In genomic region chr20:26315054-26315453, GRCh38 we compare ENCODE assay signal across 15 cellular contexts.
DNase-seq lines count a peak whose midpoint lies in the region; ATAC-seq and TF ChIP-seq lines count a peak whose summit lies in the region.
"Had no signal": no experiment of that assay in that cellular context is flagged by ENCODE, and none has a peak within 500 bp of the region (broad histone marks: within the 10 kb centered on the region; RNA-seq: fewer than 3 reads in every experiment).

No MANE protein-coding gene starts in this region.

- no peak overlapping the region for H2AFZ ChIP-seq in DND-41 (ENCODE audit: low read depth, low read length)

- H3K36me3 ChIP-seq in DND-41 (ENCODE audit: insufficient read depth, low read length): peaks cover 7% of the 10 kb centered on the region; the same call in 1 of the 2 replicates
- H3K36me3 ChIP-seq: BLaER1 treated with 17β-estradiol and CSF1 and Interleukin-3, amounts not matched to agents 10 nM and 100 nM had no signal

- H3K27ac Mint-ChIP-seq in activated CD8-positive, alpha-beta memory T cell treated with anti-CD3 and anti-CD28 coated beads, Interleukin-2, amount 10 ng/mL, durations not matched to agents 7 days and 5 days: peak overlapping the region; percentile 28
- peak overlapping the region; percentile 11 for H3K27ac Mint-ChIP-seq in activated naive CD8-positive, alpha-beta T cell
- H3K27ac Mint-ChIP-seq in activated naive CD8-positive, alpha-beta T cell treated with anti-CD3 and anti-CD28 coated beads, Interleukin-2, amount 50 U/mL, for 24 hours: no peak overlapping the region
- peak overlapping the region; percentile 20 for H3K27ac Mint-ChIP-seq in activated CD8-positive, alpha-beta T cell treated with anti-CD3 and anti-CD28 coated beads, Interleukin-2, amount 10 ng/mL, durations not matched to agents 7 days and 5 days
- H3K27ac Mint-ChIP-seq: B cell, H9, IgD-negative memory B cell had no signal

- H3K9ac ChIP-seq in DND-41 (ENCODE audit: low read depth, low read length): no peak overlapping the region
- H3K9ac ChIP-seq: BLaER1 treated with 17β-estradiol and CSF1 and Interleukin-3, amounts not matched to agents 10 nM and 100 nM had no signal

- POLR2A ChIA-PET in activated CD8-positive, alpha-beta T cell treated with anti-CD3 and anti-CD28 coated beads, Interleukin-2, amount 10 ng/mL, durations not matched to agents 7 days and 5 days (lab: Charles Lee): no interaction called here

- H3K27me3 Mint-ChIP-seq in activated CD8-positive, alpha-beta memory T cell treated with anti-CD3 and anti-CD28 coated beads, Interleukin-2, amount 10 ng/mL, durations not matched to agents 7 days and 5 days: no peaks in the 10 kb centered on the region
- H3K27me3 Mint-ChIP-seq in activated naive CD8-positive, alpha-beta T cell: no peaks in the 10 kb centered on the region
- H3K27me3 Mint-ChIP-seq in activated naive CD8-positive, alpha-beta T cell treated with anti-CD3 and anti-CD28 coated beads, Interleukin-2, amount 50 U/mL, for 24 hours: no peaks in the 10 kb centered on the region
- H3K27me3 Mint-ChIP-seq in activated CD8-positive, alpha-beta T cell treated with anti-CD3 and anti-CD28 coated beads, Interleukin-2, amount 10 ng/mL, durations not matched to agents 7 days and 5 days (ENCODE audit: low read depth): no peaks in the 10 kb centered on the region
- H3K27me3 Mint-ChIP-seq: B cell, IgD-negative memory B cell had no signal

- no peak overlapping the region for H3K4me3 Mint-ChIP-seq in activated CD8-positive, alpha-beta memory T cell treated with anti-CD3 and anti-CD28 coated beads, Interleukin-2, amount 10 ng/mL, durations not matched to agents 7 days and 5 days
- peak overlapping the region; percentile 18 for H3K4me3 Mint-ChIP-seq in activated naive CD8-positive, alpha-beta T cell
- H3K4me3 Mint-ChIP-seq in activated naive CD8-positive, alpha-beta T cell treated with anti-CD3 and anti-CD28 coated beads, Interleukin-2, amount 50 U/mL, for 24 hours: no peak overlapping the region
- H3K4me3 Mint-ChIP-seq in activated CD8-positive, alpha-beta T cell treated with anti-CD3 and anti-CD28 coated beads, Interleukin-2, amount 10 ng/mL, durations not matched to agents 7 days and 5 days: no peak overlapping the region
- H3K4me3 Mint-ChIP-seq: B cell, H9, IgD-negative memory B cell had no signal

- H3K4me2 ChIP-seq in DND-41 (ENCODE audit: insufficient read depth, low read length): no peak overlapping the region
- H3K4me2 ChIP-seq: BLaER1 treated with 17β-estradiol and CSF1 and Interleukin-3, amounts not matched to agents 10 nM and 100 nM had no signal

- no peaks in the 10 kb centered on the region for H3K27me3 ChIP-seq in DND-41 (ENCODE audit: insufficient read depth, low read length, poor library complexity)
- H3K27me3 ChIP-seq: BLaER1 treated with 17β-estradiol and CSF1 and Interleukin-3, amounts not matched to agents 10 nM and 100 nM had no signal

- H3K27ac ChIP-seq in DND-41 (ENCODE audit: low read length): peak overlapping the region; percentile 18
- H3K27ac ChIP-seq: 22Rv1; BLaER1 treated with 17β-estradiol and CSF1 and Interleukin-3, amounts not matched to agents 10 nM and 100 nM had no signal

- DNase-seq in activated CD8-positive, alpha-beta memory T cell treated with anti-CD3 and anti-CD28 coated beads, Interleukin-2, amount 10 ng/mL, durations not matched to agents 7 days and 5 days: no peak
- no peak for DNase-seq in activated CD8-positive, alpha-beta memory T cell treated with anti-CD3 and anti-CD28 coated beads, Interleukin-2, amount 50 U/mL, for 48 hours
- no peak for DNase-seq in activated naive CD8-positive, alpha-beta T cell treated with anti-CD3 and anti-CD28 coated beads, Interleukin-2, amount 50 U/mL, for 24 hours
- DNase-seq in DND-41 (no peak), RKO (ENCODE audit: low spot score) (no peak)
- no peak for DNase-seq in activated CD8-positive, alpha-beta T cell treated with anti-CD3 and anti-CD28 coated beads, Interleukin-2, amount 10 ng/mL, durations not matched to agents 7 days and 5 days
- DNase-seq: Caco-2, GDM1, H9 had no signal

- CTCF ChIA-PET in activated CD8-positive, alpha-beta memory T cell treated with anti-CD3 and anti-CD28 coated beads, Interleukin-2, amount 10 ng/mL, durations not matched to agents 7 days and 5 days (lab: Charles Lee): no interaction called here
- CTCF ChIA-PET in activated CD8-positive, alpha-beta T cell treated with anti-CD3 and anti-CD28 coated beads, Interleukin-2, amount 10 ng/mL, durations not matched to agents 7 days and 5 days (lab: Charles Lee): no interaction called here

- H4K20me1 ChIP-seq in DND-41 (ENCODE audit: insufficient read depth, low read length): no peaks in the 10 kb centered on the region
- H4K20me1 ChIP-seq: BLaER1 treated with 17β-estradiol and CSF1 and Interleukin-3, amounts not matched to agents 10 nM and 100 nM had no signal

- H3K9me3 ChIP-seq in DND-41 (ENCODE audit: insufficient read depth, low read length, severe bottlenecking): peaks cover 15% of the 10 kb centered on the region
- H3K9me3 ChIP-seq: BLaER1 treated with 17β-estradiol and CSF1 and Interleukin-3, amounts not matched to agents 10 nM and 100 nM; Caco-2 had no signal

- no peaks in the 10 kb centered on the region for H3K79me2 ChIP-seq in DND-41 (ENCODE audit: insufficient read depth, low read length)

- H3K4me1 ChIP-seq in DND-41 (ENCODE audit: insufficient read depth, low read length): peaks cover 37% of the 10 kb centered on the region
- H3K4me1 ChIP-seq: BLaER1 treated with 17β-estradiol and CSF1 and Interleukin-3, amounts not matched to agents 10 nM and 100 nM; Caco-2 had no signal

- no peak overlapping the region for H3K4me3 ChIP-seq in DND-41 (ENCODE audit: low read depth in 1 of 2, low read length in 2 of 2)
- H3K4me3 ChIP-seq: BLaER1 treated with 17β-estradiol and CSF1 and Interleukin-3, amounts not matched to agents 10 nM and 100 nM had no signal

- ATAC-seq in activated CD8-positive, alpha-beta memory T cell treated with anti-CD3 and anti-CD28 coated beads, Interleukin-2, amount 10 ng/mL, durations not matched to agents 7 days and 5 days: no peak
- ATAC-seq in activated naive CD8-positive, alpha-beta T cell treated with anti-CD3 and anti-CD28 coated beads, Interleukin-2, amount 50 U/mL, for 24 hours: no peak
- ATAC-seq in DND-41 (ENCODE audit: insufficient read depth, low read depth) (no peak), GM19463 (IDR thresholded peaks at IDR 0.05; ENCODE audit: unreplicated experiment) (no peak)
- no peak for ATAC-seq in activated CD8-positive, alpha-beta T cell treated with anti-CD3 and anti-CD28 coated beads, Interleukin-2, amount 10 ng/mL, durations not matched to agents 7 days and 5 days

- H3K9me3 Mint-ChIP-seq in activated CD8-positive, alpha-beta memory T cell treated with anti-CD3 and anti-CD28 coated beads, Interleukin-2, amount 10 ng/mL, durations not matched to agents 7 days and 5 days (ENCODE audit: low read depth): no peaks in the 10 kb centered on the region
- H3K9me3 Mint-ChIP-seq in activated naive CD8-positive, alpha-beta T cell (ENCODE audit: low read depth): peaks cover 4% of the 10 kb centered on the region
- H3K9me3 Mint-ChIP-seq in activated naive CD8-positive, alpha-beta T cell treated with anti-CD3 and anti-CD28 coated beads, Interleukin-2, amount 50 U/mL, for 24 hours: no peaks in the 10 kb centered on the region
- H3K9me3 Mint-ChIP-seq in activated CD8-positive, alpha-beta T cell treated with anti-CD3 and anti-CD28 coated beads, Interleukin-2, amount 10 ng/mL, durations not matched to agents 7 days and 5 days (ENCODE audit: insufficient read depth): peaks cover 39% of the 10 kb centered on the region
- H3K9me3 Mint-ChIP-seq: IgD-negative memory B cell had no signal

- peaks cover 43% of the 10 kb centered on the region for H3K36me3 Mint-ChIP-seq in activated CD8-positive, alpha-beta memory T cell treated with anti-CD3 and anti-CD28 coated beads, Interleukin-2, amount 10 ng/mL, durations not matched to agents 7 days and 5 days
- H3K36me3 Mint-ChIP-seq in activated naive CD8-positive, alpha-beta T cell: peaks cover 18% of the 10 kb centered on the region
- peaks cover 26% of the 10 kb centered on the region for H3K36me3 Mint-ChIP-seq in activated naive CD8-positive, alpha-beta T cell treated with anti-CD3 and anti-CD28 coated beads, Interleukin-2, amount 50 U/mL, for 24 hours (ENCODE audit: low read depth)
- peaks cover 47% of the 10 kb centered on the region for H3K36me3 Mint-ChIP-seq in activated CD8-positive, alpha-beta T cell treated with anti-CD3 and anti-CD28 coated beads, Interleukin-2, amount 10 ng/mL, durations not matched to agents 7 days and 5 days (ENCODE audit: low read depth)
- H3K36me3 Mint-ChIP-seq: IgD-negative memory B cell had no signal

- H3K4me1 Mint-ChIP-seq in activated CD8-positive, alpha-beta memory T cell treated with anti-CD3 and anti-CD28 coated beads, Interleukin-2, amount 10 ng/mL, durations not matched to agents 7 days and 5 days: peaks cover 28% of the 10 kb centered on the region
- H3K4me1 Mint-ChIP-seq in activated naive CD8-positive, alpha-beta T cell (ENCODE audit: low read depth): peaks cover 44% of the 10 kb centered on the region
- H3K4me1 Mint-ChIP-seq in activated naive CD8-positive, alpha-beta T cell treated with anti-CD3 and anti-CD28 coated beads, Interleukin-2, amount 50 U/mL, for 24 hours: peaks cover 35% of the 10 kb centered on the region
- H3K4me1 Mint-ChIP-seq in activated CD8-positive, alpha-beta T cell treated with anti-CD3 and anti-CD28 coated beads, Interleukin-2, amount 10 ng/mL, durations not matched to agents 7 days and 5 days (ENCODE audit: low read depth): peaks cover 34% of the 10 kb centered on the region
- H3K4me1 Mint-ChIP-seq: B cell, H9, IgD-negative memory B cell had no signal

- no peak for TF ChIP-seq CTCF in DND-41 (IDR thresholded peaks at IDR 0.05; ENCODE audit: borderline replicate concordance, extremely low read depth, low read length, poor library complexity, severe bottlenecking)
